Comparison of ENCODE assay signal across 19 cellular contexts in the genomic region with DNA sequence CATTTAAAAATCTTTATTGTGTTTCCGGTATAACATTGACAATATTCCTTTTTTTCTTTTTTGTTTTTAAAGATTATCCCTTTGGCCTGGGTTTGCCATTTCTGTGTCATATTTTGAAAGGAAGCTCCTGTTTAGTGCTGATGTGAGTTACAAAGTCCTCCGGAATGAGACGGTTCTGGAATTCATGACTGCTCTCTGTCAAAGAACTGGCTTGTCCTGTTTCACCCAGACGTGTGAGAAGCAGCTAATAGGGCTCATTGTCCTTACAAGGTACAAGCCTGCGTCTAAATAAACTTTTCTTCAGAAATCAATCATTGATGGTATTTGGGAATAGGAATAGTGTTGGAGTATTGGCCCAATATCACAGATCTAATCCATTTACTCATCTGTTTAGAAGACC.
"Had no signal": no experiment of that assay in that cellular context is flagged by ENCODE, and none has a peak within 500 bp of the region (broad histone marks: within the 10 kb centered on the region; RNA-seq: fewer than 3 reads in every experiment).

No MANE protein-coding gene starts in this region.

- H3K9me3 Mint-ChIP-seq: activated CD8-positive, alpha-beta T cell treated with anti-CD3 and anti-CD28 coated beads for 36 hours; activated naive CD8-positive, alpha-beta T cell treated with anti-CD3 and anti-CD28 coated beads, Interleukin-2, amount 50 U/mL, for 24 hours; activated T-helper 1 cell treated with anti-CD3 and anti-CD28 coated beads, Interleukin-12 subunit alpha, Interleukin-12 subunit beta, Interleukin-2, Interleukin-4 antibody, amounts not matched to agents 30 ng/mL and 10 ng/mL and 1 ng/mL, durations not matched to agents 14 hours and 24 hours and 36 hours; dendritic cell treated with granulocyte-macrophage colony-stimulating factor and Interleukin-4, amounts not matched to agents 40 ng/mL and 50 ng/mL, for 4 days; natural killer cell treated with Interleukin-12 subunit alpha and Interleukin-12 subunit beta and Interleukin-15 and Interleukin-18, amount 100 ng/mL, for 72 hours; T-helper 1 cell treated with Interleukin-12 subunit alpha and Interleukin-12 subunit beta and Interleukin-4 antibody, amounts not matched to agents 30 μg/mL and 1 μg/mL, for 36 hours had no signal

- H3K27me3 Mint-ChIP-seq: activated CD8-positive, alpha-beta T cell treated with anti-CD3 and anti-CD28 coated beads for 36 hours; activated naive CD8-positive, alpha-beta T cell treated with anti-CD3 and anti-CD28 coated beads, Interleukin-2, amount 50 U/mL, for 24 hours; dendritic cell treated with granulocyte-macrophage colony-stimulating factor and Interleukin-4, amounts not matched to agents 40 ng/mL and 50 ng/mL, for 4 days had no signal

- H3K27ac Mint-ChIP-seq: activated CD8-positive, alpha-beta T cell treated with anti-CD3 and anti-CD28 coated beads for 36 hours; activated naive CD8-positive, alpha-beta T cell treated with anti-CD3 and anti-CD28 coated beads, Interleukin-2, amount 50 U/mL, for 24 hours; dendritic cell treated with granulocyte-macrophage colony-stimulating factor and Interleukin-4, amounts not matched to agents 40 ng/mL and 50 ng/mL, for 4 days; natural killer cell treated with Interleukin-12 subunit alpha and Interleukin-12 subunit beta and Interleukin-15 and Interleukin-18, amount 100 ng/mL, for 72 hours; T-helper 1 cell treated with Interleukin-12 subunit alpha and Interleukin-12 subunit beta and Interleukin-4 antibody, amounts not matched to agents 30 μg/mL and 1 μg/mL, for 36 hours had no signal

- H3K36me3 Mint-ChIP-seq: natural killer cell treated with Interleukin-12 subunit alpha and Interleukin-12 subunit beta and Interleukin-15 and Interleukin-18, amount 100 ng/mL, for 72 hours had no signal

- H3K4me1 ChIP-seq: prostate gland had no signal

- H3K36me3 ChIP-seq: cardiac muscle cell, prostate gland had no signal

- H3K27ac ChIP-seq: cardiac muscle cell, lower lobe of right lung, prostate gland had no signal

- H3K4me3 ChIP-seq: cardiac muscle cell, lower lobe of right lung, prostate gland had no signal

- H3K4me3 Mint-ChIP-seq: activated CD8-positive, alpha-beta T cell treated with anti-CD3 and anti-CD28 coated beads for 36 hours; activated naive CD8-positive, alpha-beta T cell treated with anti-CD3 and anti-CD28 coated beads, Interleukin-2, amount 50 U/mL, for 24 hours; activated T-helper 1 cell treated with anti-CD3 and anti-CD28 coated beads, Interleukin-12 subunit alpha, Interleukin-12 subunit beta, Interleukin-2, Interleukin-4 antibody, amounts not matched to agents 30 ng/mL and 10 ng/mL and 1 ng/mL, durations not matched to agents 14 hours and 24 hours and 36 hours; dendritic cell treated with granulocyte-macrophage colony-stimulating factor and Interleukin-4, amounts not matched to agents 40 ng/mL and 50 ng/mL, for 4 days; natural killer cell treated with Interleukin-12 subunit alpha and Interleukin-12 subunit beta and Interleukin-15 and Interleukin-18, amount 100 ng/mL, for 72 hours; T-helper 1 cell treated with Interleukin-12 subunit alpha and Interleukin-12 subunit beta and Interleukin-4 antibody, amounts not matched to agents 30 μg/mL and 1 μg/mL, for 36 hours had no signal

- H3K9me3 ChIP-seq: lower lobe of right lung, prostate gland had no signal

- DNase-seq: activated CD4-positive, alpha-beta T cell treated with anti-CD3 and anti-CD28 coated beads for 4 hours; activated CD4-positive, CD25-positive, alpha-beta regulatory T cell; activated CD8-positive, alpha-beta T cell treated with anti-CD3 and anti-CD28 coated beads for 36 hours; activated gamma-delta T cell; activated naive CD4-positive, alpha-beta T cell treated with anti-CD3 and anti-CD28 coated beads, Interleukin-2, amount 50 U/mL, for 16 hours; activated naive CD8-positive, alpha-beta T cell treated with anti-CD3 and anti-CD28 coated beads, Interleukin-2, amount 50 U/mL, for 24 hours; effector CD4-positive, alpha-beta T cell; foreskin melanocyte; left colon; lower lobe of right lung; stimulated activated CD4-positive, alpha-beta T cell treated with anti-CD3 and anti-CD28 coated beads, Interleukin-4, amount 100 ng/mL, for 24 hours; stimulated activated naive CD8-positive, alpha-beta T cell treated with anti-CD3 and anti-CD28 coated beads, Interleukin-15, Interleukin-2, amounts not matched to agents 100 U/mL and 50 U/mL, for 24 hours; T1000 had no signal
